1 cellular context compared by ENCODE assay signal in the genomic region with DNA sequence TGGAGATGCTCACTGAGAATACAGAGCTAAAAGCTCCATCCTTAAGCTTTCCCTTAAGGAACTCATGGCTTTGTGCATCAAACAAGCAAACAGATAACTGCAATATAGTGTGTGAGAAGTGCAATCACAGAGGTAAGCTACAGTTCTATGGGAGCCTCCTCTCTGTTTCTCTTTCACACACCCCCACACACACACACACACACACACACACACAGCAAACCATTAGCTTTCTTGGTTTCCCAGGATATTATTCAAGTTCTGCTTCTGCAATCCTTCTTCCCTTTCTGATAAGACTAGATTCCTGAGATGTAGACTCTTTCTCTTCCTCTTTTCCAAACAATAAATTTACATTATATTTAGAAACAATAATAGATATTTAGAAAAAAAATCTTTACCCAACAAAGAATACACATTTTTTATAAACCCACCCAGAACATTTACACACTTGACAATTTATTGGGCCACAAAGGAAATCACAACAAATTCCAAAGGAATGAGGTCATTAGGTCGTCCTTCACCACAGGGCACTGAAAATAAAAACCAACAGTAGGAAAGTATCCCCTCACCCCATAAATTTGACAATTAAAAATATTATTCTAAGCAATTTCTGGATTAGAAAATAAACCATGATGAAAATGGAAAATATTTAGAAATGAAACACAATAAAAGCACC.
TF ChIP-seq lines count a peak whose summit lies in the region.

No MANE protein-coding gene starts in this region.

TF ChIP-seq in HEK293, 187 proteins besides CTCF, POLR2A, EP300 and RAD21 (continued from another document):
- TF ChIP-seq PRDM6 (tag by site-specific recombination; IDR thresholded peaks at IDR 0.05) = peak; percentile 43
- peak; percentile 40; the same call in 1 of the 2 replicates for TF ChIP-seq PRDM1 (tag by site-specific recombination; IDR thresholded peaks at IDR 0.05)
- TF ChIP-seq, protein P1, sequence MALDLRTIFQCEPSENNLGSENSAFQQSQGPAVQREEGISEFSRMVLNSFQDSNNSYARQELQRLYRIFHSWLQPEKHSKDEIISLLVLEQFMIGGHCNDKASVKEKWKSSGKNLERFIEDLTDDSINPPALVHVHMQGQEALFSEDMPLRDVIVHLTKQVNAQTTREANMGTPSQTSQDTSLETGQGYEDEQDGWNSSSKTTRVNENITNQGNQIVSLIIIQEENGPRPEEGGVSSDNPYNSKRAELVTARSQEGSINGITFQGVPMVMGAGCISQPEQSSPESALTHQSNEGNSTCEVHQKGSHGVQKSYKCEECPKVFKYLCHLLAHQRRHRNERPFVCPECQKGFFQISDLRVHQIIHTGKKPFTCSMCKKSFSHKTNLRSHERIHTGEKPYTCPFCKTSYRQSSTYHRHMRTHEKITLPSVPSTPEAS (tag by site-specific recombination; IDR thresholded peaks at IDR 0.05) = peak; percentile 73
